8 cellular contexts compared by ENCODE assay signal in the genomic region with DNA sequence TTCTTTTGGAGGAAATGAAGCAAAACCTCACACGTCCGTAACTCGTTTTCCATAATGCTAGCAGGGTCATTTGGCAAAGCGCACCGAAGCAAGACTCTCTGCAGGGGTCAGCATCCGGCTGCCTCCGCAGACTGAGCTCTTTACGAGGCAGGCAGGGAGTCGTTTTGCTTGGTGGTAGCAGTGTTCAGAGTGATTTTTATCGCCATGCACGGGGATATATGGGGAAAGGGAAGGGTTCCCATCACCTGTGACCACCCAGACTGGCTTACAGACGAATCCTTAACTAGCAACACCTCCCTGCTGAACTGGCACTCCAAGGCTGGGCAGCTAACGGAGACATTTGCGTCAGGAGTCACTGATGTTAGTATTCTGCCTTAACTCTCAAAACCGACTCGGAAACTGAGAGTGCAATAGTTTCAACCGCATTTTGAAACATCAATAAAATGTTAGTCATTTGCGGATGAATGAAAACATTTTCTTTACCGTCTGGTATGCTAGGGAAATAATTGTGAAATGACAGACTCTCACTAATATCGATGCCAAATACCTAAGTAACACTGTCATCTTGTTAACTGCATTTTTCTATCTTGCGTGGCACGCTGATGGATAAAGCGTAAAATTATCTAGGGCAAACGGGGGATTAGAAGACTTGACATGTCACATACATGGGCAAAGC. TPM values are rescaled to one million over a fixed set of nuclear protein-coding genes. Genes with fewer than 3 reads are reported as not detected.
DNase-seq lines count a peak whose midpoint lies in the region; ATAC-seq and TF ChIP-seq lines count a peak whose summit lies in the region.

No MANE protein-coding gene starts in this region.

- TF ChIP-seq CTCF in WI38 (IDR thresholded peaks at IDR 0.05; ENCODE audit: low read depth, low read length) (no peak), fibroblast of pulmonary artery (IDR thresholded peaks at IDR 0.05; ENCODE audit: low read length, missing control alignments) (peak; percentile 12), natural killer cell (IDR thresholded peaks at IDR 0.05) (no peak)

- H3K27me3 Mint-ChIP-seq in natural killer cell (ENCODE audit: low read depth in 2 of 2): no peaks in the 10 kb centered on the region

- intact Hi-C loops in natural killer cell (cut with micrococcal nuclease): loop anchor here (5.0 to 10.0 kb wide), 2 partner anchors 60 to 1913 kb away; partner anchors contain the start of genes FPGT and LRRIQ3

- H3K4me3 ChIP-seq in WI38 (ENCODE audit: low read depth, low read length) (peak overlapping the region; percentile 86), fibroblast of pulmonary artery (replicated peaks; ENCODE audit: low read depth, low read length) (peak overlapping the region; percentile 78)

- DNase-seq in stimulated activated CD4-positive, alpha-beta T cell treated with anti-CD3 and anti-CD28 coated beads, Interleukin-15, amount 100 ng/mL, for 24 hours: peak; percentile 52
- DNase-seq in stimulated activated CD4-positive, alpha-beta T cell treated with anti-CD3 and anti-CD28 coated beads, Interleukin-4, amount 100 ng/mL, for 1 hour: no peak
- peak; percentile 82 for DNase-seq in NCI-H1105 treated with DMSO at 0.1 percent for 48 hours (lab: John Stamatoyannopoulos, UW)
- DNase-seq in fibroblast of pulmonary artery (ENCODE audit: low read depth): peak; percentile 90
- DNase-seq in natural killer cell: no peak
- DNase-seq in activated effector memory CD4-positive, alpha-beta T cell treated with anti-CD3 and anti-CD28 coated beads, Interleukin-2, amount 50 U/mL, for 16 hours: no peak

- no peaks in the 10 kb centered on the region for H3K9me3 Mint-ChIP-seq in natural killer cell

- no peaks in the 10 kb centered on the region for H3K36me3 Mint-ChIP-seq in natural killer cell

- no peak overlapping the region for H3K4me3 Mint-ChIP-seq in natural killer cell

- H3K4me1 Mint-ChIP-seq in natural killer cell: peaks cover 13 to 16% of the 10 kb centered on the region in 2 donors

- peak; percentile 48 for ATAC-seq in HG02623 (IDR thresholded peaks at IDR 0.05; ENCODE audit: unreplicated experiment)
- peak in 2 of 3 donors; percentile 19 to 34 for ATAC-seq in natural killer cell

- H3K27ac Mint-ChIP-seq in natural killer cell: no peak overlapping the region

RNA-seq across cellular contexts. Expression of gene NEGR1, which starts 2.2 kb away (rescaled TPM):
- total RNA-seq in natural killer cell: 1 to 10 TPM in 1 of 3 donors, under 1 TPM in 1, not detected in 1; 0.55 to 1.3 TPM

Comparison
In these comparisons a context has a peak if more than half of its experiments do, and no peak if none do; other contexts are left out.
1. DNase-seq: peak in stimulated activated CD4-positive, alpha-beta T cell treated with anti-CD3 and anti-CD28 coated beads, Interleukin-15, amount 100 ng/mL, for 24 hours (single experiment), NCI-H1105 treated with DMSO at 0.1 percent for 48 hours (single experiment) and fibroblast of pulmonary artery (single experiment); none in stimulated activated CD4-positive, alpha-beta T cell treated with anti-CD3 and anti-CD28 coated beads, Interleukin-4, amount 100 ng/mL, for 1 hour (single experiment), natural killer cell (single experiment) and activated effector memory CD4-positive, alpha-beta T cell treated with anti-CD3 and anti-CD28 coated beads, Interleukin-2, amount 50 U/mL, for 16 hours (single experiment).